ENCODE assay signal across 29 cellular contexts in genomic region chr6:53220605-53221004, GRCh38.
"Had no signal": no experiment of that assay in that cellular context is flagged by ENCODE, and none has a peak within 500 bp of the region (broad histone marks: within the 10 kb centered on the region; RNA-seq: fewer than 3 reads in every experiment).

No MANE protein-coding gene starts in this region.

- H3K9me3 ChIP-seq: heart right ventricle, left ventricle myocardium inferior, mucosa of descending colon, ovary, prostate gland, suprapubic skin, thoracic aorta, tibial artery, upper lobe of right lung had no signal

- H3K27ac Mint-ChIP-seq: naive thymus-derived CD8-positive, alpha-beta T cell; nephron; stimulated activated naive CD8-positive, alpha-beta T cell treated with anti-CD3 and anti-CD28 coated beads, Interleukin-15, Interleukin-2, amounts not matched to agents 100 ng/mL and 50 ng/mL, for 24 hours had no signal

- H3K4me3 Mint-ChIP-seq: naive thymus-derived CD8-positive, alpha-beta T cell; nephron; neural crest cell; stimulated activated naive CD8-positive, alpha-beta T cell treated with anti-CD3 and anti-CD28 coated beads, Interleukin-15, Interleukin-2, amounts not matched to agents 100 ng/mL and 50 ng/mL, for 24 hours had no signal

- H3K4me1 ChIP-seq: heart right ventricle, left ventricle myocardium inferior, prostate gland, suprapubic skin, tibial artery, upper lobe of right lung had no signal

- DNase-seq: heart right ventricle; islet precursor cell; left ventricle myocardium inferior; midbrain; mucosa of descending colon; naive thymus-derived CD8-positive, alpha-beta T cell; occipital lobe; ovary; retina; right cardiac atrium; stimulated activated CD4-positive, alpha-beta T cell treated with anti-CD3 and anti-CD28 coated beads, Interleukin-12 subunit alpha, Interleukin-12 subunit beta, amount 100 ng/mL, for 4 hours; stimulated activated CD4-positive, alpha-beta T cell treated with anti-CD3 and anti-CD28 coated beads, Interleukin-15, amount 100 ng/mL, for 24 hours; stimulated activated CD4-positive, alpha-beta T cell treated with anti-CD3 and anti-CD28 coated beads, Interleukin-2, amount 100 ng/mL, for 48 hours; stimulated activated CD4-positive, alpha-beta T cell treated with anti-CD3 and anti-CD28 coated beads, Interleukin-4, amount 100 ng/mL, for 4 hours; stimulated activated CD8-positive, alpha-beta memory T cell treated with anti-CD3 and anti-CD28 coated beads, Interleukin-4, amount 100 ng/mL, for 48 hours; stimulated activated naive CD4-positive, alpha-beta T cell; tibial artery; trophoblast cell; upper lobe of right lung had no signal

- H3K4me3 ChIP-seq: heart right ventricle, hepatocyte, left ventricle myocardium inferior, lung, mucosa of descending colon, ovary, prostate gland, skin epidermis, suprapubic skin, thoracic aorta, tibial artery, upper lobe of right lung had no signal

- H3K27me3 ChIP-seq: heart right ventricle, hepatocyte, ovary, suprapubic skin, tibial artery, upper lobe of right lung had no signal

- H3K9me3 Mint-ChIP-seq: neural crest cell; stimulated activated naive CD8-positive, alpha-beta T cell treated with anti-CD3 and anti-CD28 coated beads, Interleukin-15, Interleukin-2, amounts not matched to agents 100 ng/mL and 50 ng/mL, for 24 hours had no signal

- H3K4me2 ChIP-seq: hepatocyte had no signal

- H3K27me3 Mint-ChIP-seq: stimulated activated naive CD8-positive, alpha-beta T cell treated with anti-CD3 and anti-CD28 coated beads, Interleukin-15, Interleukin-2, amounts not matched to agents 100 ng/mL and 50 ng/mL, for 24 hours had no signal

- H3K4me1 Mint-ChIP-seq: nephron had no signal

- ATAC-seq: heart right ventricle; mucosa of descending colon; naive thymus-derived CD8-positive, alpha-beta T cell; right cardiac atrium; sciatic nerve; upper lobe of right lung had no signal

- H2AFZ ChIP-seq: hepatocyte had no signal

- H3K79me2 ChIP-seq: hepatocyte had no signal

- H3K36me3 ChIP-seq: heart right ventricle, left ventricle myocardium inferior, ovary, prostate gland, suprapubic skin, thoracic aorta, tibial artery, upper lobe of right lung had no signal

- H3K27ac ChIP-seq: heart right ventricle, hepatocyte, left ventricle myocardium inferior, ovary, prostate gland, skin epidermis, suprapubic skin, thoracic aorta, tibial artery, upper lobe of right lung had no signal
